26 cellular contexts compared by ENCODE assay signal in the genomic region with DNA sequence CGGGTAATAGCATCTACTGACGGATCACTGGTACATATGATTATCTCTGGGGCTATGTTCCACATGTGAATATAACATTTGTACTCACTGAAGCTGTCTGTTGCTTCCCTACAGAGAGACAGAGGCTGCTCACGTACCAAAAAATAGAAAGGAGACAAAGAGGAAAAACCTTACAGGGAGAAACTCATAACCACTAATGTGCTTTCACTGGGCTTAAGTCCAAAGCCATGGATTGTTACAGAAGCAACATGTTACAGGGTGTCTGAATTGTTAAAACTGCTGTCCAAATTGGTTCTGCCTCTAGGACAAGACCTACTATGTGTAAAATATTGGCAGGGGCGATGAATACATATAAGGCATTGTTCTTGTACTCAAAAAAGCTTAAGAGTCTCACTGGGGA.
DNase-seq lines count a peak whose midpoint lies in the region; ATAC-seq, FAIRE-seq and TF ChIP-seq lines count a peak whose summit lies in the region.
"Had no signal": no experiment of that assay in that cellular context is flagged by ENCODE, and none has a peak within 500 bp of the region (broad histone marks: within the 10 kb centered on the region; RNA-seq: fewer than 3 reads in every experiment).

No MANE protein-coding gene starts in this region.

- BruUV-seq in Caco-2 (replicated peaks; lab: Mats Ljungman, UMichigan) = no TSS peak

- H2AFZ ChIP-seq in astrocyte (ENCODE audit: low read depth, low read length) = no peak overlapping the region
- H2AFZ ChIP-seq: GM23338 had no signal

- H3K27me3 ChIP-seq in CD4-positive, CD25-positive, alpha-beta regulatory T cell (ENCODE audit: control insufficient read depth, insufficient read depth, low read length) = no peaks in the 10 kb centered on the region
- H3K27me3 ChIP-seq in astrocyte (ENCODE audit: insufficient read depth, low read length) (no peaks in the 10 kb centered on the region), Caco-2 (replicated peaks; ENCODE audit: control insufficient read depth, insufficient read depth, low read length) (no peaks in the 10 kb centered on the region)
- H3K27me3 ChIP-seq: heart left ventricle, Peyer's patch, transverse colon had no signal

- peaks cover 15% of the 10 kb centered on the region for H3K4me1 ChIP-seq in CD4-positive, CD25-positive, alpha-beta regulatory T cell (ENCODE audit: control insufficient read depth, insufficient read depth, low read length, poor library complexity, severe bottlenecking)
- no peaks in the 10 kb centered on the region for H3K4me1 ChIP-seq in astrocyte (ENCODE audit: insufficient read depth, low read length)
- peaks cover 8% of the 10 kb centered on the region; the same call in 1 of the 2 replicates for H3K4me1 ChIP-seq in Caco-2
- H3K4me1 ChIP-seq: heart left ventricle, left ventricle myocardium inferior had no signal

- H3K4me3 Mint-ChIP-seq in CD4-positive, CD25-positive, alpha-beta regulatory T cell = peak overlapping the region in 1 of 4 donors; percentile 5
- no peak overlapping the region for H3K4me3 Mint-ChIP-seq in astrocyte (ENCODE audit: unreplicated experiment)
- H3K4me3 Mint-ChIP-seq in naive B cell = no peak overlapping the region
- H3K4me3 Mint-ChIP-seq in activated CD8-positive, alpha-beta memory T cell treated with anti-CD3 and anti-CD28 coated beads, Interleukin-2, amount 10 ng/mL, durations not matched to agents 7 days and 5 days = no peak overlapping the region
- H3K4me3 Mint-ChIP-seq in Caco-2 (ENCODE audit: unreplicated experiment) = no peak overlapping the region
- H3K4me3 Mint-ChIP-seq: activated naive CD4-positive, alpha-beta T cell treated with anti-CD3 and anti-CD28 coated beads for 36 hours; effector memory CD8-positive, alpha-beta T cell; GM23338; IgD-negative memory B cell had no signal

- H3K36me3 Mint-ChIP-seq in CD4-positive, CD25-positive, alpha-beta regulatory T cell = peaks cover 35% of the 10 kb centered on the region
- H3K36me3 Mint-ChIP-seq in astrocyte (ENCODE audit: low read depth, unreplicated experiment) (peaks cover 6% of the 10 kb centered on the region), naive B cell (peaks cover 14 to 17% of the 10 kb centered on the region in 2 donors), Caco-2 (ENCODE audit: insufficient read depth, unreplicated experiment) (peaks cover 12% of the 10 kb centered on the region)
- H3K36me3 Mint-ChIP-seq in activated CD8-positive, alpha-beta memory T cell treated with anti-CD3 and anti-CD28 coated beads, Interleukin-2, amount 10 ng/mL, durations not matched to agents 7 days and 5 days = no peaks in the 10 kb centered on the region

- H3K27ac Mint-ChIP-seq in CD4-positive, CD25-positive, alpha-beta regulatory T cell = peak overlapping the region; percentile 6 to 70 (median 64)
- no peak overlapping the region for H3K27ac Mint-ChIP-seq in astrocyte (ENCODE audit: unreplicated experiment)
- peak overlapping the region; percentile 3 to 91 (median 68) for H3K27ac Mint-ChIP-seq in naive B cell
- H3K27ac Mint-ChIP-seq in activated CD8-positive, alpha-beta memory T cell treated with anti-CD3 and anti-CD28 coated beads, Interleukin-2, amount 10 ng/mL, durations not matched to agents 7 days and 5 days = no peak overlapping the region
- no peak overlapping the region for H3K27ac Mint-ChIP-seq in Caco-2 (ENCODE audit: unreplicated experiment)
- H3K27ac Mint-ChIP-seq: GM23338 had no signal

- POLR2A ChIA-PET in Caco-2 (lab: Charles Lee) = no interaction called here
- POLR2A ChIA-PET in HEK293T (lab: Yijun Ruan, JAX) = no interaction called here

- no peaks in the 10 kb centered on the region for H3K27me3 Mint-ChIP-seq in CD4-positive, CD25-positive, alpha-beta regulatory T cell
- H3K27me3 Mint-ChIP-seq in astrocyte (ENCODE audit: low read depth, unreplicated experiment) = no peaks in the 10 kb centered on the region
- no peaks in the 10 kb centered on the region for H3K27me3 Mint-ChIP-seq in naive B cell
- no peaks in the 10 kb centered on the region for H3K27me3 Mint-ChIP-seq in activated CD8-positive, alpha-beta memory T cell treated with anti-CD3 and anti-CD28 coated beads, Interleukin-2, amount 10 ng/mL, durations not matched to agents 7 days and 5 days
- H3K27me3 Mint-ChIP-seq in Caco-2 (ENCODE audit: insufficient read depth, unreplicated experiment) = no peaks in the 10 kb centered on the region
- H3K27me3 Mint-ChIP-seq: effector memory CD8-positive, alpha-beta T cell; IgD-negative memory B cell had no signal

- TF ChIP-seq CTCF in D721Med (IDR thresholded peaks at IDR 0.05; ENCODE audit: insufficient read depth, missing control alignments) = no peak
- no peak for TF ChIP-seq CTCF in astrocyte (IDR thresholded peaks at IDR 0.05; ENCODE audit: insufficient read depth, low read depth, low read length)
- no peak for TF ChIP-seq CTCF in Caco-2 (IDR thresholded peaks at IDR 0.05; ENCODE audit: insufficient read depth in 1 of 2, low read depth in 1 of 2, low read length in 1 of 2, severe bottlenecking in 1 of 2, unreplicated experiment in 1 of 2)

- H3K9me3 ChIP-seq in CD4-positive, CD25-positive, alpha-beta regulatory T cell (ENCODE audit: control insufficient read depth in 2 of 2, low read length in 2 of 2) = no peaks in the 10 kb centered on the region
- no peaks in the 10 kb centered on the region for H3K9me3 ChIP-seq in astrocyte (ENCODE audit: insufficient read depth, low read depth, low read length)
- no peaks in the 10 kb centered on the region for H3K9me3 ChIP-seq in Caco-2
- H3K9me3 ChIP-seq: heart left ventricle, left ventricle myocardium inferior, Peyer's patch, transverse colon had no signal

- H3K4me1 Mint-ChIP-seq in CD4-positive, CD25-positive, alpha-beta regulatory T cell = peaks cover 57 to 94% (median 69%) of the 10 kb centered on the region in 4 donors
- H3K4me1 Mint-ChIP-seq in astrocyte (ENCODE audit: low read depth, unreplicated experiment) (no peaks in the 10 kb centered on the region), naive B cell (peaks cover 63 to 92% (median 83%) of the 10 kb centered on the region in 3 donors), Caco-2 (ENCODE audit: low read depth, unreplicated experiment) (peaks cover 25% of the 10 kb centered on the region)
- H3K4me1 Mint-ChIP-seq in activated CD8-positive, alpha-beta memory T cell treated with anti-CD3 and anti-CD28 coated beads, Interleukin-2, amount 10 ng/mL, durations not matched to agents 7 days and 5 days = peaks cover 1% of the 10 kb centered on the region

- ATAC-seq in CD4-positive, CD25-positive, alpha-beta regulatory T cell (ENCODE audit: low read depth in 2 of 2) = no peak
- no peak for ATAC-seq in naive B cell (ENCODE audit: low read depth in 2 of 2)
- ATAC-seq in activated CD8-positive, alpha-beta memory T cell treated with anti-CD3 and anti-CD28 coated beads, Interleukin-2, amount 10 ng/mL, durations not matched to agents 7 days and 5 days = no peak
- ATAC-seq: effector memory CD8-positive, alpha-beta T cell; GM23338; heart left ventricle had no signal

- peak; percentile 61 for FAIRE-seq in D721Med (lab: Jason Lieb, UNC)
- FAIRE-seq in astrocyte (lab: Jason Lieb, UNC) = peak; percentile 39
- FAIRE-seq: keratinocyte had no signal

- H3K4me3 ChIP-seq in CD4-positive, CD25-positive, alpha-beta regulatory T cell (ENCODE audit: low read depth, low read length) = no peak overlapping the region
- H3K4me3 ChIP-seq in astrocyte (ENCODE audit: insufficient read depth, low read depth, low read length) (no peak overlapping the region), Caco-2 (ENCODE audit: low read depth, low read length) (no peak overlapping the region)
- H3K4me3 ChIP-seq: GM23338, heart left ventricle, left ventricle myocardium inferior, Peyer's patch, transverse colon had no signal

- CTCF ChIA-PET in activated CD8-positive, alpha-beta memory T cell treated with anti-CD3 and anti-CD28 coated beads, Interleukin-2, amount 10 ng/mL, durations not matched to agents 7 days and 5 days (lab: Charles Lee) = no interaction called here
- CTCF ChIA-PET in Caco-2 (lab: Charles Lee) = no interaction called here
- CTCF ChIA-PET in HEK293T (lab: Yijun Ruan, JAX) = no interaction called here

- no peak overlapping the region for H3K4me2 ChIP-seq in astrocyte (ENCODE audit: low read length)
- H3K4me2 ChIP-seq: GM23338 had no signal

- peaks cover 53% of the 10 kb centered on the region for H3K79me2 ChIP-seq in astrocyte (ENCODE audit: insufficient read depth, low read length)

- intact Hi-C loops in Caco-2 (cut with micrococcal nuclease; ENCODE audit: unreplicated experiment) = no loop called here

- H3K9me3 Mint-ChIP-seq in CD4-positive, CD25-positive, alpha-beta regulatory T cell = peaks cover 0 to 1% (median 0%) of the 10 kb centered on the region in 7 donors
- peaks cover 2% of the 10 kb centered on the region for H3K9me3 Mint-ChIP-seq in astrocyte (ENCODE audit: unreplicated experiment)
- H3K9me3 Mint-ChIP-seq in naive B cell = no peaks in the 10 kb centered on the region
- H3K9me3 Mint-ChIP-seq in activated CD8-positive, alpha-beta memory T cell treated with anti-CD3 and anti-CD28 coated beads, Interleukin-2, amount 10 ng/mL, durations not matched to agents 7 days and 5 days (ENCODE audit: low read depth) = no peaks in the 10 kb centered on the region
- no peaks in the 10 kb centered on the region for H3K9me3 Mint-ChIP-seq in Caco-2 (ENCODE audit: unreplicated experiment)
- H3K9me3 Mint-ChIP-seq: activated naive CD4-positive, alpha-beta T cell treated with anti-CD3 and anti-CD28 coated beads for 36 hours; effector memory CD8-positive, alpha-beta T cell; GM23338; IgD-negative memory B cell had no signal

- peaks cover 63% of the 10 kb centered on the region for H4K20me1 ChIP-seq in astrocyte (ENCODE audit: insufficient read depth, low read length)

- no peak for DNase-seq in CD4-positive, CD25-positive, alpha-beta regulatory T cell
- DNase-seq in D721Med (ENCODE audit: insufficient read length, low spot score) (no peak), astrocyte (ENCODE audit: low read depth) (peak; percentile 46), naive B cell (no peak), Caco-2 (no peak), HEK293T (ENCODE audit: extremely low spot score) (no peak)
- DNase-seq in activated CD8-positive, alpha-beta memory T cell treated with anti-CD3 and anti-CD28 coated beads, Interleukin-2, amount 10 ng/mL, durations not matched to agents 7 days and 5 days = no peak
- DNase-seq: activated CD4-positive, alpha-beta T cell treated with anti-CD3 and anti-CD28 coated beads for 48 hours; activated naive CD4-positive, alpha-beta T cell treated with anti-CD3 and anti-CD28 coated beads for 36 hours; amygdala; cortex of kidney; effector memory CD8-positive, alpha-beta T cell; heart left ventricle; left ventricle myocardium inferior; mesendoderm; NCI-H146; NCI-H226; NCI-H69; Peyer's patch; SHP77 treated with DMSO at 0.1 percent for 48 hours; stimulated activated CD4-positive, alpha-beta T cell treated with anti-CD3 and anti-CD28 coated beads, Interleukin-4, amount 100 ng/mL, for 24 hours; transverse colon had no signal

- no peak overlapping the region for H3K9ac ChIP-seq in astrocyte (ENCODE audit: low read length)

- peaks cover 22% of the 10 kb centered on the region for H3K36me3 ChIP-seq in CD4-positive, CD25-positive, alpha-beta regulatory T cell (ENCODE audit: control insufficient read depth, insufficient read depth, low read length)
- no peaks in the 10 kb centered on the region for H3K36me3 ChIP-seq in astrocyte (ENCODE audit: insufficient read depth, low read length)
- H3K36me3 ChIP-seq in Caco-2 (ENCODE audit: control insufficient read depth, insufficient read depth, low read length) = no peaks in the 10 kb centered on the region
- H3K36me3 ChIP-seq: heart left ventricle, left ventricle myocardium inferior, Peyer's patch, transverse colon had no signal

- H3K27ac ChIP-seq in CD4-positive, CD25-positive, alpha-beta regulatory T cell (ENCODE audit: insufficient read depth, low read length, poor library complexity, severe bottlenecking) = no peak overlapping the region
- H3K27ac ChIP-seq in astrocyte (ENCODE audit: low read depth, low read length) = no peak overlapping the region
- H3K27ac ChIP-seq: C4-2B, heart left ventricle, left ventricle myocardium inferior, Peyer's patch, transverse colon had no signal

Comparison
In these comparisons a context has a peak if more than half of its experiments do, and no peak if none do; other contexts are left out.
1. H3K27ac Mint-ChIP-seq: peak in CD4-positive, CD25-positive, alpha-beta regulatory T cell (3 of 3) and naive B cell (6 of 6); none in astrocyte (single experiment), activated CD8-positive, alpha-beta memory T cell treated with anti-CD3 and anti-CD28 coated beads, Interleukin-2, amount 10 ng/mL, durations not matched to agents 7 days and 5 days (single experiment) and Caco-2 (single experiment).